8 cellular contexts compared by ENCODE assay signal in the genomic region with DNA sequence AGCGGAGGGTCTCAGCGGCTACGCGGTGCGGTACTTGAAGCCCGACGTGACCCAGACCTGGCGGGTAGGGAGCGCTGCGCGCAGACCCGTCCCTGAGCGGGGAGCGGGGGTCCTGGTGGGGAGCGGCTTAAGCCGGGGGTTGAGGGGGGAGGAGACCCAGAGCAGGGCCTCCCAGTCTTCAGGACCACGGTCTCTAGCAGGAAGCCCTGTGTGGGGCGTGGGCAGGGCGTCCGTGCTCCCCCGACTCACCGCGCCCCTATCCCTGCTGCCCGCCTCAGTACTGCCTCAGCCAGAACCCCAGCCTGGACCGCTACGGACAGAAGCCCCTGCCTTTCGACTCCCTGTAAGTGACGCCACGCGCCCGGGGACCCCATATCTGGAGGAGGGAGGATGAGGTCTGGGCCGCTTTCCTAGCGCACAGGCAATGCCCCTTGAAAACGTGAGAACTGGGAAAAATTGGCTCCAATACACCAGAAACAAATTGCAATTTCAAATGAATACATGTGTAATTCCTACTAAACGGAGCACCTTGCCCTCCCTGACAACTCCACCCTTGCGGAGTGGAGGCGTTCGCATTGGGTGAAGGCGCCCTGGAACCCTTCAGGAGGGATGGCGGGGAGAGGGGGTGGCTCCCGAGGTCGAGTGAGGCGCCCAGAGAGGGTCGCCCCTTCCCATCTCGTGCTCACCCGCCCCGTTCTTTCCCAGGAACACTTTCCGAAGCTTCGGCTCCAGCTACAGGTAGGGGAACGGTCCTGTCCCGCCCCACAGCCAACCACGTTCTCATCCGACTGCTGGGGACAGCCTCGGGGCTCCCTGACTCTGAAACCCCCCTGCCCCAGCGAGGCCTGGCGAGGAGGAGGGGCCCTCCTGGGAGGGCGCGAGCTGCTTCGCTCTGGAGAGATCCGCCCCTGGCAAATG. TPM values are rescaled to one million over a fixed set of nuclear protein-coding genes. Genes with fewer than 3 reads are reported as not detected.
DNase-seq lines count a peak whose midpoint lies in the region; ATAC-seq, FAIRE-seq and TF ChIP-seq lines count a peak whose summit lies in the region.

No MANE protein-coding gene starts in this region.

- H3K23me2 ChIP-seq in H1 (ENCODE audit: low read depth, low read length) = peaks cover 12% of the 10 kb centered on the region; the same call in 1 of the 2 replicates

- peak overlapping the region in 2 of 4 experiments; percentile 20 to 35; a peak in 2 of 7 replicates for H3K9ac ChIP-seq in H1 (replicated peaks in 1 of 4; ENCODE audit: extremely low read depth in 1 of 4, low read depth in 3 of 4, low read length in 3 of 4)

- no peak overlapping the region for H2BK20ac ChIP-seq in H1 (ENCODE audit: low read length)

- no peak overlapping the region; the same call in 1 of the 2 replicates for H4K8ac ChIP-seq in H1 (ENCODE audit: extremely low read depth, insufficient read depth, low read length)

- peak overlapping the region; percentile 61; the same call in 1 of the 2 replicates for H2AFZ ChIP-seq in H1 (ENCODE audit: low read length)

- H3K27me3 ChIP-seq in HL-60 (ENCODE audit: insufficient read depth, poor library complexity, severe bottlenecking) (peaks cover 4% of the 10 kb centered on the region), H1 (replicated peaks in 1 of 4; ENCODE audit: control insufficient read depth in 3 of 4, extremely low read depth in 1 of 4, insufficient read depth in 3 of 4, low read length in 3 of 4) (peaks cover 2 to 33% (median 19%) of the 10 kb centered on the region in 4 experiments)

- H3K79me2 ChIP-seq in H1 (ENCODE audit: control insufficient read depth in 1 of 2, insufficient read depth in 2 of 2, low read length in 2 of 2) = no peaks in the 10 kb centered on the region

- no peak overlapping the region for H3K56ac ChIP-seq in H1 (replicated peaks; ENCODE audit: insufficient read length, low read depth, low read length)

- DNase-seq in D341Med (ENCODE audit: low spot score) = peak; percentile 45
- no peak for DNase-seq in HL-60 (ENCODE audit: low read depth in 1 of 2, low spot score in 1 of 2)
- peak in 1 of 2 experiments; percentile 72 for DNase-seq in H1 (ENCODE audit: low read depth in 1 of 2, low spot score in 2 of 2)
- DNase-seq in natural killer cell = no peak
- no peak for DNase-seq in 8988T
- DNase-seq in NCI-H510A (lab: John Stamatoyannopoulos, UW) = no peak

- H3K36me3 Mint-ChIP-seq in natural killer cell = no peaks in the 10 kb centered on the region

- intact Hi-C loops in natural killer cell (cut with micrococcal nuclease) = no loop called here

- no peak for TF ChIP-seq EP300 in H1 (IDR thresholded peaks at IDR 0.05; ENCODE audit: borderline replicate concordance in 1 of 2, low read depth in 2 of 2, low read length in 2 of 2)

- peak overlapping the region; percentile 93 for H3K4me3 Mint-ChIP-seq in natural killer cell

- POLR2A ChIA-PET in H1 (lab: Charles Lee; ENCODE audit: partially characterized antibody) = interaction anchor here (0.9 to 2.1 kb wide), 5 partner anchors 8 to 29 kb away, joined by 3 to 9 read pairs (median 5); a partner anchor contains a TSS

- 0 out of 2 replicates have a peak overlapping the region, but pooled peaks have one; percentile 46 for H2BK15ac ChIP-seq in H1 (ENCODE audit: low read length)

- H3K4me3 ChIP-seq in HL-60 (replicated peaks; ENCODE audit: insufficient read depth, low read length) (peak overlapping the region; percentile 25; the same call in 1 of the 2 replicates), H1 (ENCODE audit: extremely low read depth in 1 of 4, insufficient read depth in 2 of 4, low read depth in 3 of 4, low read length in 4 of 4) (peak overlapping the region; percentile 60 to 80 (median 72))

- no peaks in the 10 kb centered on the region for H3K27me3 Mint-ChIP-seq in natural killer cell (ENCODE audit: low read depth in 2 of 2)

- ATAC-seq in natural killer cell (peak; percentile 44 to 64 (median 49)), HG03280 (IDR thresholded peaks at IDR 0.05; ENCODE audit: unreplicated experiment) (no peak), GM18873 (IDR thresholded peaks at IDR 0.05; ENCODE audit: low FRiP score, unreplicated experiment) (no peak)

- peaks cover 0 to 13% of the 10 kb centered on the region in 2 donors for H3K4me1 Mint-ChIP-seq in natural killer cell

- TF ChIP-seq CTCF in HL-60 (IDR thresholded peaks at IDR 0.05; ENCODE audit: insufficient read depth, low read length) (no peak), H1 (IDR thresholded peaks at IDR 0.05; ENCODE audit: control extremely low read depth in 1 of 3, insufficient read depth in 1 of 3, low read depth in 1 of 3, low read length in 3 of 3) (no peak), natural killer cell (IDR thresholded peaks at IDR 0.05) (no peak)

- no peak overlapping the region for H2BK120ac ChIP-seq in H1 (replicated peaks; ENCODE audit: low read depth, low read length)

- H3K27ac ChIP-seq in HL-60 (replicated peaks) = no peak overlapping the region
- H3K27ac ChIP-seq in H1 (ENCODE audit: low read depth, low read length) = no peak overlapping the region

- no peak overlapping the region for H4K91ac ChIP-seq in H1 (replicated peaks; ENCODE audit: insufficient read length, low read length)

- peak overlapping the region; percentile 84 to 93 for H3K4me2 ChIP-seq in H1 (ENCODE audit: insufficient read depth in 1 of 2, low read depth in 2 of 2, low read length in 2 of 2)

- no peak overlapping the region for H3K23ac ChIP-seq in H1 (ENCODE audit: insufficient read length)

- 4% methylated on average over 57 of the region's 60 CpGs; no CpG with 5 or more reads in 1 of the 2 experiments for WGBS in H1 (ENCODE audit: extremely low coverage in 1 of 2, insufficient coverage in 1 of 2, insufficient read length in 1 of 2, insufficient replicate concordance in 2 of 2, low coverage in 1 of 2, low lambda C conversion rate in 2 of 2, missing lambda C conversion rate in 1 of 2), 2 experiments

- CTCF ChIA-PET in H1 (lab: Charles Lee; ENCODE audit: partially characterized antibody) = interaction anchor here (0.7 to 26.3 kb wide), 6 partner anchors 12 to 228 kb away, joined by 3 to 305 read pairs (median 4); a partner anchor contains a TSS

- no peak for TF ChIP-seq POLR2A in H1 (IDR thresholded peaks at IDR 0.05; ENCODE audit: control extremely low read depth in 1 of 2, low read depth in 2 of 2, low read length in 2 of 2)

- H2BK12ac ChIP-seq in H1 (ENCODE audit: low read depth, low read length) = no peak overlapping the region

- TF ChIP-seq RAD21 in H1 (IDR thresholded peaks at IDR 0.05 in 1 of 2, conservative IDR thresholded peaks at IDR 0.05 in 1 of 2; ENCODE audit: low read depth in 2 of 2, low read length in 2 of 2) = no peak

- no peaks in the 10 kb centered on the region for H3K79me1 ChIP-seq in H1 (ENCODE audit: low read depth, low read length)

- FAIRE-seq in H1 (lab: Jason Lieb, UNC) = no peak

- H2AK5ac ChIP-seq in H1 (ENCODE audit: low read depth, low read length) = no peak overlapping the region

- H3K27ac Mint-ChIP-seq in natural killer cell = peak overlapping the region in 1 of 2 donors; percentile 81

- no peak overlapping the region for H3K14ac ChIP-seq in H1 (ENCODE audit: insufficient read length)

- H3K9me3 ChIP-seq in H1 (ENCODE audit: insufficient read depth in 2 of 2, low read depth in 1 of 2, low read length in 1 of 2) = no peaks in the 10 kb centered on the region

- no peaks in the 10 kb centered on the region for H4K20me1 ChIP-seq in H1 (replicated peaks in 1 of 2; ENCODE audit: control insufficient read depth in 1 of 2, insufficient read depth in 2 of 2, low read length in 2 of 2)

- H3K36me3 ChIP-seq in H1 (ENCODE audit: control insufficient read depth in 2 of 4, insufficient read depth in 4 of 4, low read length in 3 of 4) = no peaks in the 10 kb centered on the region

- no peak overlapping the region for H2BK5ac ChIP-seq in H1 (ENCODE audit: low read depth, low read length)

- no peak overlapping the region for H3K4ac ChIP-seq in H1 (replicated peaks; ENCODE audit: insufficient read length, low read depth, low read length)

- H3K9me3 Mint-ChIP-seq in natural killer cell = no peaks in the 10 kb centered on the region

- peak overlapping the region; percentile 60; the same call in 1 of the 2 replicates for H3K18ac ChIP-seq in H1 (ENCODE audit: extremely low read depth, low read length)

- peaks cover 0 to 11% (median 3%) of the 10 kb centered on the region in 4 experiments; a peak in 3 of 7 replicates for H3K4me1 ChIP-seq in H1 (replicated peaks in 1 of 4; ENCODE audit: control insufficient read depth in 3 of 4, insufficient read depth in 4 of 4, low read length in 3 of 4)

- H4K5ac ChIP-seq in H1 (ENCODE audit: insufficient read length, low read depth, low read length) = no peak overlapping the region

RNA-seq across cellular contexts. Expression of a gene that starts 14.5 kb away (rescaled TPM):
- total RNA-seq in H1 (2021; fragmentation: NEBNext Ultra II Directional; extraction: Animal tissue kit (Norgen Biotek cat#: 25700)) = not detected in 2 replicates
- polyA plus RNA-seq in H1 (2011; rRNA removed) = not detected in 2 replicates
- polyA plus RNA-seq in H1 (2011; cell fraction: cytosol; rRNA removed) = 0.09 TPM
- polyA plus RNA-seq in H1 (2011; cell fraction: nucleus; rRNA removed) = 0.03 TPM
- not detected in 4 replicates for polyA plus RNA-seq in H1 (2012, experiment 1 of 2)
- polyA plus RNA-seq in H1 (2012, experiment 2 of 2) = not detected
- under 0.01 TPM for polyA plus RNA-seq in H1 (2013, experiment 1 of 2)
- 0.02 TPM for polyA plus RNA-seq in H1 (2013, experiment 2 of 2)
- polyA minus RNA-seq in H1 (2011; rRNA and poly(A)+ RNA removed) = not detected in 2 replicates
- not detected for polyA minus RNA-seq in H1 (2011; cell fraction: cytosol; rRNA and poly(A)+ RNA removed)
- not detected for polyA minus RNA-seq in H1 (2011; cell fraction: nucleus; rRNA and poly(A)+ RNA removed)
- not detected for total RNA-seq in natural killer cell

RNA-seq across cellular contexts. Expression of a gene that starts 15.0 kb away (rescaled TPM):
- 5.0 and 5.5 TPM in 2 replicates for total RNA-seq in H1 (2021; fragmentation: NEBNext Ultra II Directional; extraction: Animal tissue kit (Norgen Biotek cat#: 25700))
- polyA plus RNA-seq in H1 (2011; rRNA removed) = 3.3 and 5.5 TPM in 2 replicates
- 3.2 TPM for polyA plus RNA-seq in H1 (2011; cell fraction: cytosol; rRNA removed)
- 6.8 TPM for polyA plus RNA-seq in H1 (2011; cell fraction: nucleus; rRNA removed)
- 2.8 to 3.7 TPM (median 3.5 TPM) in 4 replicates for polyA plus RNA-seq in H1 (2012, experiment 1 of 2)
- polyA plus RNA-seq in H1 (2012, experiment 2 of 2) = 3.1 TPM
- 4.2 TPM for polyA plus RNA-seq in H1 (2013, experiment 1 of 2)
- 4.9 TPM for polyA plus RNA-seq in H1 (2013, experiment 2 of 2)
- 5.2 and 6.1 TPM in 2 replicates for polyA minus RNA-seq in H1 (2011; rRNA and poly(A)+ RNA removed)
- polyA minus RNA-seq in H1 (2011; cell fraction: cytosol; rRNA and poly(A)+ RNA removed) = 5.2 TPM
- 6.0 TPM for polyA minus RNA-seq in H1 (2011; cell fraction: nucleus; rRNA and poly(A)+ RNA removed)
- 10 to 100 TPM; 15.9 to 31.3 (median 29.3) TPM for total RNA-seq in natural killer cell

RNA-seq across cellular contexts. Expression of a gene that starts 15.7 kb away (rescaled TPM):
- total RNA-seq in H1 (2021; fragmentation: NEBNext Ultra II Directional; extraction: Animal tissue kit (Norgen Biotek cat#: 25700)) = 65.4 and 72.9 TPM in 2 replicates
- polyA plus RNA-seq in H1 (2011; rRNA removed) = 75.9 and 81.0 TPM in 2 replicates
- polyA plus RNA-seq in H1 (2011; cell fraction: cytosol; rRNA removed) = 70.6 TPM
- 50.0 TPM for polyA plus RNA-seq in H1 (2011; cell fraction: nucleus; rRNA removed)
- polyA plus RNA-seq in H1 (2012, experiment 1 of 2) = 66.1 to 74.2 TPM (median 69.6 TPM) in 4 replicates
- 55.9 TPM for polyA plus RNA-seq in H1 (2012, experiment 2 of 2)
- 47.0 TPM for polyA plus RNA-seq in H1 (2013, experiment 1 of 2)
- 48.2 TPM for polyA plus RNA-seq in H1 (2013, experiment 2 of 2)
- polyA minus RNA-seq in H1 (2011; rRNA and poly(A)+ RNA removed) = 59.7 and 77.6 TPM in 2 replicates
- polyA minus RNA-seq in H1 (2011; cell fraction: cytosol; rRNA and poly(A)+ RNA removed) = 85.1 TPM
- polyA minus RNA-seq in H1 (2011; cell fraction: nucleus; rRNA and poly(A)+ RNA removed) = 41.5 TPM
- 10 to 100 TPM; 64.7 to 86.0 (median 84.8) TPM for total RNA-seq in natural killer cell

RNA-seq across cellular contexts. Expression of a gene that starts 40.1 kb away (rescaled TPM):
- total RNA-seq in H1 (2021; fragmentation: NEBNext Ultra II Directional; extraction: Animal tissue kit (Norgen Biotek cat#: 25700)) = 42.2 and 44.0 TPM in 2 replicates
- polyA plus RNA-seq in H1 (2011; rRNA removed) = 38.5 and 64.8 TPM in 2 replicates
- polyA plus RNA-seq in H1 (2011; cell fraction: cytosol; rRNA removed) = 34.8 TPM
- 47.7 TPM for polyA plus RNA-seq in H1 (2011; cell fraction: nucleus; rRNA removed)
- 21.6 to 36.4 TPM (median 33.6 TPM) in 4 replicates for polyA plus RNA-seq in H1 (2012, experiment 1 of 2)
- polyA plus RNA-seq in H1 (2012, experiment 2 of 2) = 33.8 TPM
- polyA plus RNA-seq in H1 (2013, experiment 1 of 2) = 50.5 TPM
- 46.8 TPM for polyA plus RNA-seq in H1 (2013, experiment 2 of 2)
- 17.8 and 18.2 TPM in 2 replicates for polyA minus RNA-seq in H1 (2011; rRNA and poly(A)+ RNA removed)
- 39.2 TPM for polyA minus RNA-seq in H1 (2011; cell fraction: cytosol; rRNA and poly(A)+ RNA removed)
- 20.9 TPM for polyA minus RNA-seq in H1 (2011; cell fraction: nucleus; rRNA and poly(A)+ RNA removed)
- total RNA-seq in natural killer cell = under 1 TPM; 0.23 to 0.27 (median 0.24) TPM

Comparison
In these comparisons a context has a peak if more than half of its experiments do, and no peak if none do; other contexts are left out.
1. ATAC-seq: peak in natural killer cell (3 of 3); none in HG03280 (single experiment) and GM18873 (single experiment).